1 cellular context compared by ENCODE assay signal in the genomic region with DNA sequence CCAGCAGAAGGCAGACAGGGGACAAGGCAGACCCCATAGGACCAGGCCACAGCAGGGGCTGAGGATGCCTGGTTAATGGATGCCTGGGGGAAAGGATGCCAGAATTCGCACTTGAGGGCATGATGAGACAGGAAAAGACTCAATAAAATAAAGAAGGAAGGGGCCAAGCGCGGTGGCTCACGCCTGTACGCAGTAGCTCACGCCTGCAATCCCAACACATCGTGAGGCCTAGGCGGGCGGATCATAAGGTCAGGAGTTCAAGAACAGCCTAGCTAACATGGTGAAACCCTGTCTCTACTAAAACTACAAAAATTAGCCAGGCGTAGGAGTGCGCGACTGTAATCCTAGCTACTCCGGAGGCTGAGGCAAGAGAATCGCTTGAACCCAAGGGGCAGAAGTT.
TF ChIP-seq lines count a peak whose summit lies in the region.

No MANE protein-coding gene starts in this region.

TF ChIP-seq in H1, 55 proteins besides CTCF, POLR2A, EP300 and RAD21:
- TF ChIP-seq CEBPB (IDR thresholded peaks at IDR 0.05; ENCODE audit: low read depth, low read length) = no peak
- no peak for TF ChIP-seq SIN3A (conservative IDR thresholded peaks at IDR 0.05 in 1 of 2, IDR thresholded peaks at IDR 0.05 in 1 of 2; ENCODE audit: low read depth in 1 of 2, low read length in 2 of 2)
- TF ChIP-seq KDM4A (IDR thresholded peaks at IDR 0.05; ENCODE audit: low read depth, low read length, severe bottlenecking) = no peak
- no peak for TF ChIP-seq SIRT6 (IDR thresholded peaks at IDR 0.05; ENCODE audit: low read length)
- no peak for TF ChIP-seq KDM5A (IDR thresholded peaks at IDR 0.05; ENCODE audit: low read length)
- TF ChIP-seq SIX5 (IDR thresholded peaks at IDR 0.05; ENCODE audit: low read depth, low read length) = no peak
- no peak for TF ChIP-seq POLR2AphosphoS5 (IDR thresholded peaks at IDR 0.05; ENCODE audit: low read depth, low read length)
- no peak for TF ChIP-seq PHF8 (conservative IDR thresholded peaks at IDR 0.05; ENCODE audit: low read depth, low read length)
- TF ChIP-seq, protein P1, sequence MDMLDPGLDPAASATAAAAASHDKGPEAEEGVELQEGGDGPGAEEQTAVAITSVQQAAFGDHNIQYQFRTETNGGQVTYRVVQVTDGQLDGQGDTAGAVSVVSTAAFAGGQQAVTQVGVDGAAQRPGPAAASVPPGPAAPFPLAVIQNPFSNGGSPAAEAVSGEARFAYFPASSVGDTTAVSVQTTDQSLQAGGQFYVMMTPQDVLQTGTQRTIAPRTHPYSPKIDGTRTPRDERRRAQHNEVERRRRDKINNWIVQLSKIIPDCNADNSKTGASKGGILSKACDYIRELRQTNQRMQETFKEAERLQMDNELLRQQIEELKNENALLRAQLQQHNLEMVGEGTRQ (IDR thresholded peaks at IDR 0.05; ENCODE audit: low read length) = no peak
- TF ChIP-seq TEAD4 (IDR thresholded peaks at IDR 0.05; ENCODE audit: low read depth, low read length) = no peak
- no peak for TF ChIP-seq SP2 (IDR thresholded peaks at IDR 0.05; ENCODE audit: low read length)
- TF ChIP-seq GTF2F1 (IDR thresholded peaks at IDR 0.05; ENCODE audit: borderline replicate concordance, low read depth, low read length) = no peak
- TF ChIP-seq ZNF274 (IDR thresholded peaks at IDR 0.05; ENCODE audit: borderline replicate concordance, extremely low read depth, low read length) = no peak
- no peak for TF ChIP-seq BACH1 (IDR thresholded peaks at IDR 0.05; ENCODE audit: low read length)
- TF ChIP-seq, protein P2, sequence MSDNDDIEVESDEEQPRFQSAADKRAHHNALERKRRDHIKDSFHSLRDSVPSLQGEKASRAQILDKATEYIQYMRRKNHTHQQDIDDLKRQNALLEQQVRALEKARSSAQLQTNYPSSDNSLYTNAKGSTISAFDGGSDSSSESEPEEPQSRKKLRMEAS (IDR thresholded peaks at IDR 0.05) = no peak
